In genomic region chr6:126661646-126662045, GRCh38 we compare ENCODE assay signal across 15 cellular contexts.
DNase-seq lines count a peak whose midpoint lies in the region; ATAC-seq and TF ChIP-seq lines count a peak whose summit lies in the region.
"Had no signal": no experiment of that assay in that cellular context is flagged by ENCODE, and none has a peak within 500 bp of the region (broad histone marks: within the 10 kb centered on the region; RNA-seq: fewer than 3 reads in every experiment).

No MANE protein-coding gene starts in this region.

- intact Hi-C loops in mucosa of descending colon (cut with DNase I, micrococcal nuclease): no loop called here

- TF ChIP-seq CTCF in brain microvascular endothelial cell (IDR thresholded peaks at IDR 0.05; ENCODE audit: low read depth, low read length, missing control alignments) (no peak), gastroesophageal sphincter (IDR thresholded peaks at IDR 0.05) (no peak), mucosa of descending colon (IDR thresholded peaks at IDR 0.05) (no peak)

- in situ Hi-C loops in brain microvascular endothelial cell (cut with HindIII; ENCODE audit: low pct_ligation_motif_present, low sequenced_read_pairs): no loop called here

- H3K27me3 ChIP-seq in brain microvascular endothelial cell (replicated peaks): no peaks in the 10 kb centered on the region
- no peaks in the 10 kb centered on the region for H3K27me3 ChIP-seq in gastroesophageal sphincter
- H3K27me3 ChIP-seq: tibial artery had no signal

- peak; percentile 97 for DNase-seq in HCEC 1CT
- peak; percentile 57 for DNase-seq in brain microvascular endothelial cell
- peak; percentile 85 for DNase-seq in stromal cell of bone marrow (ENCODE audit: low read depth)
- no peak for DNase-seq in mucosa of descending colon
- DNase-seq: activated gamma-delta T cell treated with Interleukin-2 at 50 U/mL for 16 hours; CD4-positive, alpha-beta T cell; DMS79 treated with DMSO at 0.1 percent for 48 hours; immature natural killer cell; NCI-H748 treated with DMSO at 0.1 percent for 48 hours; T-cell; tibial artery had no signal

- no peak for TF ChIP-seq EP300 in gastroesophageal sphincter (IDR thresholded peaks at IDR 0.05)

- peak overlapping the region; percentile 53 for H3K27ac ChIP-seq in brain microvascular endothelial cell
- peak overlapping the region; percentile 53 to 73 (median 61) for H3K27ac ChIP-seq in gastroesophageal sphincter

- H3K9me3 ChIP-seq in gastroesophageal sphincter (no peaks in the 10 kb centered on the region), mucosa of descending colon (no peaks in the 10 kb centered on the region)
- H3K9me3 ChIP-seq: tibial artery had no signal

- TF ChIP-seq POLR2A in gastroesophageal sphincter (IDR thresholded peaks at IDR 0.05): no peak

- H3K36me3 ChIP-seq in brain microvascular endothelial cell (replicated peaks) (no peaks in the 10 kb centered on the region), gastroesophageal sphincter (no peaks in the 10 kb centered on the region), mucosa of descending colon (ENCODE audit: low read depth) (no peaks in the 10 kb centered on the region)
- H3K36me3 ChIP-seq: tibial artery had no signal

- H3K4me3 ChIP-seq in brain microvascular endothelial cell (ENCODE audit: low read depth, low read length) (no peak overlapping the region), gastroesophageal sphincter (no peak overlapping the region), mucosa of descending colon (no peak overlapping the region)
- H3K4me3 ChIP-seq: tibial artery had no signal

- no peak for ATAC-seq in gastroesophageal sphincter
- no peak for ATAC-seq in GM21381 (IDR thresholded peaks at IDR 0.05; ENCODE audit: unreplicated experiment)
- ATAC-seq in HG03095 (IDR thresholded peaks at IDR 0.05; ENCODE audit: unreplicated experiment): no peak
- no peak for ATAC-seq in mucosa of descending colon
- ATAC-seq: T-cell, WTC11 had no signal

- peaks cover 4 to 80% (median 20%) of the 10 kb centered on the region in 3 donors for H3K4me1 ChIP-seq in gastroesophageal sphincter
- H3K4me1 ChIP-seq in mucosa of descending colon (ENCODE audit: low read depth): no peaks in the 10 kb centered on the region

Comparison
In these comparisons a context has a peak if more than half of its experiments do, and no peak if none do; other contexts are left out.
1. DNase-seq: peak in HCEC 1CT (single experiment), brain microvascular endothelial cell (single experiment) and stromal cell of bone marrow (single experiment); none in mucosa of descending colon (0 of 3).